10 cellular contexts compared by ENCODE assay signal in the genomic region with DNA sequence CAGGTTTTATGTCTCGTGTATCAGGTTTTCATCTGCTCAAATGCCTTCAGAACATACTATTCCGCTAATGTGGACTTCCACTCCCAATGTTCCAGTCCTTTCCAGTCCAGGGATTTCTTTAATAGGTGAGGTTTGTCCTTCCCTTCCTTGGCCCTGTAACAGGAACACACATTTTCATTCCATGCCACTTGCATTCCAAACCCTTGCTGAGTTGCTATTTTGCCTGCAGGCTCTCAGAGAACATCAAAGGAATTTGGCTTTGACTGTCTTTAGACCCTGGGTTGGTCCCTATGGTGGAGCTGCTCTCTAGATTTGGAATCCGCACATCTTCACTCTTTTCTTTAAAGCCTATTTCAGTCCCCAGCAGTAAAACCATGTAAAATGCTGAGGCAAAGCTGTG. TPM values are rescaled to one million over a fixed set of nuclear protein-coding genes. Genes with fewer than 3 reads are reported as not detected.
DNase-seq lines count a peak whose midpoint lies in the region; ATAC-seq and TF ChIP-seq lines count a peak whose summit lies in the region.
"Had no signal": no experiment of that assay in that cellular context is flagged by ENCODE, and none has a peak within 500 bp of the region (broad histone marks: within the 10 kb centered on the region; RNA-seq: fewer than 3 reads in every experiment).

No MANE protein-coding gene starts in this region.

- H3K4me3 ChIP-seq in iPS-18c (ENCODE audit: insufficient read depth, low read depth, low read length): peak overlapping the region; percentile 42; the same call in 1 of the 2 replicates
- peak overlapping the region; percentile 51 for H3K4me3 ChIP-seq in smooth muscle cell
- no peak overlapping the region for H3K4me3 ChIP-seq in colonic mucosa

- DNase-seq in activated CD4-positive, alpha-beta T cell treated with anti-CD3 and anti-CD28 coated beads for 36 hours: no peak
- DNase-seq in activated CD4-positive, alpha-beta T cell treated with anti-CD3 and anti-CD28 coated beads for 4 hours: no peak
- DNase-seq in activated T-helper 2 cell treated with anti-CD3 and anti-CD28 coated beads, Interferon-gamma antibody, Interleukin-2, Interleukin-4, amounts not matched to agents 10 μg/mL and 5 μg/mL and 100 μg/mL, durations not matched to agents 14 hours and 24 hours and 36 hours (ENCODE audit: low spot score): no peak
- DNase-seq in smooth muscle cell (lab: John Stamatoyannopoulos, UW; ENCODE audit: unreplicated experiment): no peak
- DNase-seq in colonic mucosa: no peak
- DNase-seq: GF-D8 had no signal

- no peaks in the 10 kb centered on the region for H3K9me3 Mint-ChIP-seq in activated CD4-positive, alpha-beta T cell treated with anti-CD3 and anti-CD28 coated beads for 36 hours (ENCODE audit: low read depth)
- H3K9me3 Mint-ChIP-seq in activated T-helper 2 cell treated with anti-CD3 and anti-CD28 coated beads, Interferon-gamma antibody, Interleukin-2, Interleukin-4, amounts not matched to agents 10 μg/mL and 5 μg/mL and 100 μg/mL, durations not matched to agents 14 hours and 24 hours and 36 hours: no peaks in the 10 kb centered on the region

- no peak overlapping the region for H3K27ac Mint-ChIP-seq in activated CD4-positive, alpha-beta T cell treated with anti-CD3 and anti-CD28 coated beads for 36 hours
- H3K27ac Mint-ChIP-seq in activated T-helper 2 cell treated with anti-CD3 and anti-CD28 coated beads, Interferon-gamma antibody, Interleukin-2, Interleukin-4, amounts not matched to agents 10 μg/mL and 5 μg/mL and 100 μg/mL, durations not matched to agents 14 hours and 24 hours and 36 hours: no peak overlapping the region

- H2AFZ ChIP-seq in smooth muscle cell (ENCODE audit: low read depth): peak overlapping the region; percentile 84

- CTCF ChIA-PET in activated CD4-positive, alpha-beta T cell treated with anti-CD3 and anti-CD28 coated beads for 36 hours (lab: Charles Lee): no interaction called here

- H3K9ac ChIP-seq in smooth muscle cell (ENCODE audit: low read depth) (peak overlapping the region; percentile 81), colonic mucosa (ENCODE audit: low read depth in 2 of 2, low read length in 2 of 2) (no peak overlapping the region)

- no peaks in the 10 kb centered on the region for H3K36me3 Mint-ChIP-seq in activated CD4-positive, alpha-beta T cell treated with anti-CD3 and anti-CD28 coated beads for 36 hours (ENCODE audit: low read depth)
- no peaks in the 10 kb centered on the region for H3K36me3 Mint-ChIP-seq in activated T-helper 2 cell treated with anti-CD3 and anti-CD28 coated beads, Interferon-gamma antibody, Interleukin-2, Interleukin-4, amounts not matched to agents 10 μg/mL and 5 μg/mL and 100 μg/mL, durations not matched to agents 14 hours and 24 hours and 36 hours (ENCODE audit: low read depth)

- peaks cover 28% of the 10 kb centered on the region for H3K4me1 Mint-ChIP-seq in activated CD4-positive, alpha-beta T cell treated with anti-CD3 and anti-CD28 coated beads for 36 hours
- peaks cover 21% of the 10 kb centered on the region for H3K4me1 Mint-ChIP-seq in activated T-helper 2 cell treated with anti-CD3 and anti-CD28 coated beads, Interferon-gamma antibody, Interleukin-2, Interleukin-4, amounts not matched to agents 10 μg/mL and 5 μg/mL and 100 μg/mL, durations not matched to agents 14 hours and 24 hours and 36 hours (ENCODE audit: low read depth)

- H3K27ac ChIP-seq in smooth muscle cell (ENCODE audit: low read depth): peak overlapping the region; percentile 94
- H3K27ac ChIP-seq in colonic mucosa: no peak overlapping the region
- H3K27ac ChIP-seq: testis had no signal

- H3F3A ChIP-seq in smooth muscle cell (ENCODE audit: low read depth): peaks cover 26% of the 10 kb centered on the region

- H3K9me3 ChIP-seq in iPS-18c (ENCODE audit: control insufficient read depth, insufficient read depth, low read length) (no peaks in the 10 kb centered on the region), smooth muscle cell (replicated peaks; ENCODE audit: low read depth) (no peaks in the 10 kb centered on the region), colonic mucosa (no peaks in the 10 kb centered on the region)
- H3K9me3 ChIP-seq: testis had no signal

- TF ChIP-seq CTCF in smooth muscle cell (IDR thresholded peaks at IDR 0.05; ENCODE audit: borderline replicate concordance, insufficient read depth, poor library complexity, severe bottlenecking): no peak
- no peak for TF ChIP-seq CTCF in colonic mucosa (IDR thresholded peaks at IDR 0.05)

- no peaks in the 10 kb centered on the region for H4K20me1 ChIP-seq in smooth muscle cell (ENCODE audit: low read depth)

- 8% methylated on average over 3 of the region's 3 CpGs for WGBS in smooth muscle cell (ENCODE audit: low lambda C conversion rate)

- peak overlapping the region; percentile 23 for H3K4me3 Mint-ChIP-seq in activated CD4-positive, alpha-beta T cell treated with anti-CD3 and anti-CD28 coated beads for 36 hours
- H3K4me3 Mint-ChIP-seq in activated T-helper 2 cell treated with anti-CD3 and anti-CD28 coated beads, Interferon-gamma antibody, Interleukin-2, Interleukin-4, amounts not matched to agents 10 μg/mL and 5 μg/mL and 100 μg/mL, durations not matched to agents 14 hours and 24 hours and 36 hours (ENCODE audit: low read depth): peak overlapping the region; percentile 9

- peaks cover 50% of the 10 kb centered on the region for H3K27me3 Mint-ChIP-seq in activated CD4-positive, alpha-beta T cell treated with anti-CD3 and anti-CD28 coated beads for 36 hours
- H3K27me3 Mint-ChIP-seq in activated T-helper 2 cell treated with anti-CD3 and anti-CD28 coated beads, Interferon-gamma antibody, Interleukin-2, Interleukin-4, amounts not matched to agents 10 μg/mL and 5 μg/mL and 100 μg/mL, durations not matched to agents 14 hours and 24 hours and 36 hours (ENCODE audit: low read depth): peaks cover 65% of the 10 kb centered on the region

- POLR2A ChIA-PET in activated CD4-positive, alpha-beta T cell treated with anti-CD3 and anti-CD28 coated beads for 36 hours (lab: Charles Lee): interaction anchor here (1.0 kb wide), 1 partner anchor 15 kb away, joined by 4 read pairs; no protein-coding TSS in a partner anchor

- H3K27me3 ChIP-seq in smooth muscle cell (ENCODE audit: low read depth) (no peaks in the 10 kb centered on the region), colonic mucosa (no peaks in the 10 kb centered on the region)
- H3K27me3 ChIP-seq: testis had no signal

- H3K36me3 ChIP-seq in smooth muscle cell (ENCODE audit: low read depth) (no peaks in the 10 kb centered on the region), colonic mucosa (no peaks in the 10 kb centered on the region)

- H3K4me1 ChIP-seq in smooth muscle cell (ENCODE audit: low read depth): peaks cover 21% of the 10 kb centered on the region
- H3K4me1 ChIP-seq in colonic mucosa: no peaks in the 10 kb centered on the region
- H3K4me1 ChIP-seq: testis had no signal

- H3K4me2 ChIP-seq in smooth muscle cell: peak overlapping the region; percentile 88

- intact Hi-C loops in activated CD4-positive, alpha-beta T cell treated with anti-CD3 and anti-CD28 coated beads for 36 hours (cut with DNase I, micrococcal nuclease): no loop called here
- intact Hi-C loops in activated T-helper 2 cell treated with anti-CD3 and anti-CD28 coated beads, Interferon-gamma antibody, Interleukin-2, Interleukin-4, amounts not matched to agents 10 μg/mL and 5 μg/mL and 100 μg/mL, durations not matched to agents 14 hours and 24 hours and 36 hours (cut with micrococcal nuclease): no loop called here
- intact Hi-C loops in colonic mucosa (cut with DNase I): no loop called here

- ATAC-seq in activated CD4-positive, alpha-beta T cell treated with anti-CD3 and anti-CD28 coated beads for 36 hours: no peak
- ATAC-seq in HG03520 (IDR thresholded peaks at IDR 0.05; ENCODE audit: unreplicated experiment): no peak
- ATAC-seq in HG02642 (IDR thresholded peaks at IDR 0.05; ENCODE audit: poor library complexity, unreplicated experiment): no peak

- H3K79me2 ChIP-seq in smooth muscle cell (ENCODE audit: low read depth): no peaks in the 10 kb centered on the region

RNA-seq across cellular contexts. Expression of gene ALCAM, which starts 12.3 kb away (rescaled TPM):
- 10 to 100 TPM; 22.0 TPM for total RNA-seq in activated CD4-positive, alpha-beta T cell treated with anti-CD3 and anti-CD28 coated beads for 36 hours
- 36.7 and 37.3 TPM in 2 replicates for total RNA-seq in activated T-helper 2 cell treated with anti-CD3 and anti-CD28 coated beads, Interferon-gamma antibody, Interleukin-2, Interleukin-4, amounts not matched to agents 10 μg/mL and 5 μg/mL and 100 μg/mL, durations not matched to agents 14 hours and 24 hours and 36 hours
- total RNA-seq in smooth muscle cell (314 and 372 TPM in 2 replicates), colonic mucosa (10 to 100 TPM; 17.8 to 29.6 TPM)
- 92.7 and 110 TPM in 2 replicates for polyA plus RNA-seq in smooth muscle cell
